In the genomic region with DNA sequence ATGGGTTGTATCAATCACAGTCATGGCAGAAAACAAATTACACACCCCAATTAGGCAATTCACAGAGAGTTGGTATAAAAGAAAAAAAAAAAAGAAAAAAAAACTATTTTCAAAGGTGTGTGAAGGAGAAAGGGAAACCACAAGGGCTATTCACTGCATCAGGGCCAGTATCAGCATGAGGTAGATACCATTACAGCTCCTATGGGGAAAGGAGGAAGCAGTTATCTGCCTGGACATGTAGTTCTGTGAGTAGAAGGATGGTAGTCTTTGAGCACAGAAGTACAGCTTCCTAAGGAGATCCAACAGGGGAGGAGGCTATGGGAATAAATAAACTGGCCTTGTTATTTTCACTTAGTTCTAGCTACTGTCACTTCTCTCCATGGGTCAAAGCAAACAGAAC, we compare ENCODE assay signal across 25 cellular contexts.
"Had no signal": no experiment of that assay in that cellular context is flagged by ENCODE, and none has a peak within 500 bp of the region (broad histone marks: within the 10 kb centered on the region; RNA-seq: fewer than 3 reads in every experiment).

No MANE protein-coding gene starts in this region.

- H3K27me3 ChIP-seq: ascending aorta had no signal

- H3K4me2 ChIP-seq: KMS-11 had no signal

- H3K9me3 ChIP-seq: ascending aorta had no signal

- DNase-seq: activated CD4-positive, alpha-beta memory T cell treated with anti-CD3 and anti-CD28 coated beads for 36 hours; activated CD4-positive, alpha-beta T cell treated with anti-CD3 and anti-CD28 coated beads, Interleukin-2, amount 10 ng/mL, durations not matched to agents 7 days and 5 days; activated CD4-positive, CD25-positive, alpha-beta regulatory T cell; activated CD8-positive, alpha-beta memory T cell treated with anti-CD3 and anti-CD28 coated beads for 24 hours; activated effector memory CD4-positive, alpha-beta T cell treated with anti-CD3 and anti-CD28 coated beads, Interleukin-2, amount 50 U/mL, for 16 hours; activated naive CD4-positive, alpha-beta T cell treated with Interleukin-2 at 50 U/mL for 16 hours; activated naive CD8-positive, alpha-beta T cell treated with anti-CD3 and anti-CD28 coated beads, Interleukin-2, amount 50 U/mL, for 24 hours; activated T-cell treated with anti-CD3 and anti-CD28 coated beads, Interleukin-2, amount 50 U/mL, for 4 hours; amniotic stem cell; caudate nucleus; MM.1S; NCI-H1105; NCI-H1436; NCI-H1694 treated with DMSO at 0.1 percent for 48 hours; NCI-H2029 treated with DMSO at 0.1 percent for 48 hours; NCI-H526; NCI-H774; T-cell; T-helper 2 cell; T1000 had no signal

- H3K36me3 ChIP-seq: ascending aorta had no signal

- H3K4me3 ChIP-seq: ascending aorta, SK-N-MC had no signal

- H3K9ac ChIP-seq: KMS-11 had no signal

- H3K27ac ChIP-seq: ascending aorta, KMS-11, SK-N-MC, VCaP had no signal

- FAIRE-seq: TTC549 had no signal

- H3K4me1 ChIP-seq: ascending aorta had no signal
